In genomic region chr15:64776402-64776786, GRCh38 we compare ENCODE assay signal across 9 cellular contexts. TPM values are rescaled to one million over a fixed set of nuclear protein-coding genes. Genes with fewer than 3 reads are reported as not detected.
DNase-seq lines count a peak whose midpoint lies in the region; TF ChIP-seq lines count a peak whose summit lies in the region.
"Had no signal": no experiment of that assay in that cellular context is flagged by ENCODE, and none has a peak within 500 bp of the region (broad histone marks: within the 10 kb centered on the region; RNA-seq: fewer than 3 reads in every experiment).

No MANE protein-coding gene starts in this region.

- H3K9me3 Mint-ChIP-seq in IgD-negative memory B cell = no peaks in the 10 kb centered on the region

- no peaks in the 10 kb centered on the region for H4K20me1 ChIP-seq in osteoblast (ENCODE audit: insufficient read depth, low read length)

- peak overlapping the region; percentile 46; the same call in 1 of the 2 replicates for H3K4me3 ChIP-seq in AG04449 (ENCODE audit: low read depth, low read length)
- H3K4me3 ChIP-seq in fibroblast of pulmonary artery (replicated peaks; ENCODE audit: low read depth, low read length) = peak overlapping the region; percentile 47
- H3K4me3 ChIP-seq in osteoblast (ENCODE audit: insufficient read depth, low read length) = peak overlapping the region; percentile 70
- peak overlapping the region in 1 of 2 donors; percentile 49 for H3K4me3 ChIP-seq in foreskin fibroblast (ENCODE audit: low read depth in 1 of 2, low read length in 2 of 2)

- H3K27ac ChIP-seq in osteoblast (ENCODE audit: low read depth, low read length) = no peak overlapping the region

- H3K27me3 ChIP-seq in osteoblast (ENCODE audit: insufficient read depth, low read length) = peaks cover 25% of the 10 kb centered on the region

- peak overlapping the region; percentile 56 for H2AFZ ChIP-seq in osteoblast (ENCODE audit: low read length)

- H3K79me2 ChIP-seq in osteoblast (ENCODE audit: insufficient read depth, low read length) = no peaks in the 10 kb centered on the region

- POLR2A ChIA-PET in AG04449 (lab: Yijun Ruan, JAX) = no interaction called here

- no peaks in the 10 kb centered on the region for H3K4me1 Mint-ChIP-seq in IgD-negative memory B cell

- DNase-seq in AG04449 (ENCODE audit: low read depth, low spot score) (no peak), fibroblast of pulmonary artery (ENCODE audit: low read depth) (no peak), osteoblast (ENCODE audit: insufficient read length, low spot score, missing footprints) (peak; percentile 27), anterior cingulate cortex (lab: John Stamatoyannopoulos, UW) (no peak), NCI-H2029 (lab: John Stamatoyannopoulos, UW) (no peak), foreskin fibroblast (no peak)
- DNase-seq in activated CD4-positive, CD25-positive, alpha-beta regulatory T cell (lab: John Stamatoyannopoulos, UW) = no peak
- DNase-seq: NCI-H69 had no signal

- peaks cover 2% of the 10 kb centered on the region for H3K36me3 Mint-ChIP-seq in IgD-negative memory B cell

- no peaks in the 10 kb centered on the region for H3K36me3 ChIP-seq in osteoblast (ENCODE audit: insufficient read depth, low read length)

- H3K4me3 Mint-ChIP-seq in IgD-negative memory B cell = peak overlapping the region in 3 of 4 donors; percentile 70 to 92 (median 76)

- H3K4me2 ChIP-seq in osteoblast (ENCODE audit: insufficient read depth, low read length) = peak overlapping the region; percentile 58

- no peak for TF ChIP-seq CTCF in AG04449 (IDR thresholded peaks at IDR 0.05; ENCODE audit: insufficient read depth, low read length, missing control alignments)
- no peak for TF ChIP-seq CTCF in fibroblast of pulmonary artery (IDR thresholded peaks at IDR 0.05; ENCODE audit: low read length, missing control alignments)
- no peak for TF ChIP-seq CTCF in osteoblast (IDR thresholded peaks at IDR 0.05; ENCODE audit: extremely low read depth, low read depth, low read length)
- TF ChIP-seq CTCF in foreskin fibroblast (IDR thresholded peaks at IDR 0.05; ENCODE audit: low read depth, low read length) = no peak

- CTCF ChIA-PET in AG04449 (lab: Yijun Ruan, JAX) = interaction anchor here (0.7 kb wide), 1 partner anchor 30 kb away, joined by 4 read pairs; no protein-coding TSS in a partner anchor

- peaks cover 15% of the 10 kb centered on the region for H3K27me3 Mint-ChIP-seq in IgD-negative memory B cell

- H3K9me3 ChIP-seq in osteoblast (ENCODE audit: low read depth, low read length) = no peaks in the 10 kb centered on the region

- peak overlapping the region in 1 of 3 donors; percentile 81 for H3K27ac Mint-ChIP-seq in IgD-negative memory B cell

- no peaks in the 10 kb centered on the region for H3K4me1 ChIP-seq in osteoblast (ENCODE audit: insufficient read depth, low read length)

RNA-seq across cellular contexts. Expression of gene RBPMS2, which starts 1.0 kb away (rescaled TPM):
- 0.14 TPM for polyA plus RNA-seq in IgD-negative memory B cell
- total RNA-seq in osteoblast = 0.29 TPM in 1 of 2 replicates, not detected in the other

RNA-seq across cellular contexts. Expression of gene PIF1, which starts 49.1 kb away (rescaled TPM):
- polyA plus RNA-seq in IgD-negative memory B cell = 2.4 TPM
- total RNA-seq in osteoblast = 6.2 and 9.4 TPM in 2 replicates
